Comparison of ENCODE assay signal across 10 cellular contexts in genomic region chr2:181683518-181684453, GRCh38. TPM values are rescaled to one million over a fixed set of nuclear protein-coding genes. Genes with fewer than 3 reads are reported as not detected.
DNase-seq lines count a peak whose midpoint lies in the region; ATAC-seq and TF ChIP-seq lines count a peak whose summit lies in the region.
"Had no signal": no experiment of that assay in that cellular context is flagged by ENCODE, and none has a peak within 500 bp of the region (broad histone marks: within the 10 kb centered on the region; RNA-seq: fewer than 3 reads in every experiment).

No MANE protein-coding gene starts in this region.

- no peak overlapping the region for H3K27ac Mint-ChIP-seq in activated CD4-positive, alpha-beta memory T cell treated with anti-CD3 and anti-CD28 coated beads, Interleukin-2, amount 10 ng/mL, durations not matched to agents 7 days and 5 days

- intact Hi-C loops in left ventricle myocardium inferior (cut with micrococcal nuclease) (no loop called here), heart left ventricle (cut with DNase I) (no loop called here), colonic mucosa (cut with DNase I) (no loop called here)

- H3K36me3 Mint-ChIP-seq in activated CD4-positive, alpha-beta memory T cell treated with anti-CD3 and anti-CD28 coated beads, Interleukin-2, amount 10 ng/mL, durations not matched to agents 7 days and 5 days (ENCODE audit: low read depth), result peaks cover 10% of the 10 kb centered on the region

- H3K36me3 ChIP-seq in left ventricle myocardium inferior (no peaks in the 10 kb centered on the region), heart left ventricle (no peaks in the 10 kb centered on the region), iPS-15b (ENCODE audit: control insufficient read depth, insufficient read depth, low read length) (no peaks in the 10 kb centered on the region), urinary bladder (ENCODE audit: insufficient read depth) (no peaks in the 10 kb centered on the region), colonic mucosa (no peaks in the 10 kb centered on the region)

- POLR2A ChIA-PET in activated CD4-positive, alpha-beta memory T cell treated with anti-CD3 and anti-CD28 coated beads, Interleukin-2, amount 10 ng/mL, durations not matched to agents 7 days and 5 days (lab: Charles Lee), result interaction anchor here (1.0 kb wide), 1 partner anchor 21 kb away, joined by 3 read pairs; no protein-coding TSS in a partner anchor

- H3K27me3 ChIP-seq in left ventricle myocardium inferior (ENCODE audit: low read depth) (peaks cover 100% of the 10 kb centered on the region), heart left ventricle (peaks cover 31 to 97% (median 75%) of the 10 kb centered on the region in 9 donors), iPS-15b (ENCODE audit: control insufficient read depth, insufficient read depth, low read length) (peaks cover 92% of the 10 kb centered on the region), colonic mucosa (peaks cover 69% of the 10 kb centered on the region)

- H3K4me3 ChIP-seq in left ventricle myocardium inferior (peak overlapping the region; percentile 44), heart left ventricle (peak overlapping the region in 3 of 12 donors; percentile 7 to 17 (median 14)), iPS-15b (ENCODE audit: low read depth, low read length) (peak overlapping the region; percentile 48), urinary bladder (ENCODE audit: low read depth, low read length) (peak overlapping the region; percentile 16), colonic mucosa (no peak overlapping the region)

- WGBS in heart left ventricle, 4 donors, result 1 to 2% (median 2%) methylated on average over 60 to 85 of the region's 85 CpGs
- 1% methylated on average over 85 of the region's 85 CpGs for WGBS in urinary bladder

- DNase-seq in left ventricle myocardium inferior (no peak), heart left ventricle (no peak), colonic mucosa (no peak)
- DNase-seq in activated CD4-positive, alpha-beta memory T cell treated with anti-CD3 and anti-CD28 coated beads, Interleukin-2, amount 10 ng/mL, durations not matched to agents 7 days and 5 days, result no peak
- no peak for DNase-seq in effector CD4-positive, alpha-beta T cell

- H3K9ac ChIP-seq in iPS-15b (ENCODE audit: low read depth, low read length) (no peak overlapping the region), colonic mucosa (ENCODE audit: low read depth in 2 of 2, low read length in 2 of 2) (no peak overlapping the region)

- H3K4me3 Mint-ChIP-seq in activated CD4-positive, alpha-beta memory T cell treated with anti-CD3 and anti-CD28 coated beads, Interleukin-2, amount 10 ng/mL, durations not matched to agents 7 days and 5 days, result peak overlapping the region; percentile 19

- H3K27ac ChIP-seq in left ventricle myocardium inferior (replicated peaks) (no peak overlapping the region), heart left ventricle (no peak overlapping the region), urinary bladder (ENCODE audit: low read depth) (no peak overlapping the region), colonic mucosa (no peak overlapping the region)

- no peak for TF ChIP-seq POLR2A in heart left ventricle (IDR thresholded peaks at IDR 0.05)

- peaks cover 87% of the 10 kb centered on the region for H3K27me3 Mint-ChIP-seq in activated CD4-positive, alpha-beta memory T cell treated with anti-CD3 and anti-CD28 coated beads, Interleukin-2, amount 10 ng/mL, durations not matched to agents 7 days and 5 days

- H3K4me1 Mint-ChIP-seq in activated CD4-positive, alpha-beta memory T cell treated with anti-CD3 and anti-CD28 coated beads, Interleukin-2, amount 10 ng/mL, durations not matched to agents 7 days and 5 days, result peaks cover 39% of the 10 kb centered on the region

- H3K9me3 ChIP-seq in left ventricle myocardium inferior (replicated peaks) (no peaks in the 10 kb centered on the region), heart left ventricle (no peaks in the 10 kb centered on the region), iPS-15b (ENCODE audit: control insufficient read depth, insufficient read depth, low read length) (no peaks in the 10 kb centered on the region), colonic mucosa (no peaks in the 10 kb centered on the region)

- TF ChIP-seq CTCF in left ventricle myocardium inferior (IDR thresholded peaks at IDR 0.05; ENCODE audit: borderline replicate concordance) (no peak), heart left ventricle (IDR thresholded peaks at IDR 0.05) (no peak), colonic mucosa (IDR thresholded peaks at IDR 0.05) (no peak)

- H3K4me1 ChIP-seq in left ventricle myocardium inferior, result peaks cover 23% of the 10 kb centered on the region
- peaks cover 0 to 37% (median 6%) of the 10 kb centered on the region in 12 donors for H3K4me1 ChIP-seq in heart left ventricle
- peaks cover 13% of the 10 kb centered on the region for H3K4me1 ChIP-seq in iPS-15b (ENCODE audit: control insufficient read depth, insufficient read depth, low read length)
- peaks cover 3% of the 10 kb centered on the region for H3K4me1 ChIP-seq in urinary bladder (ENCODE audit: insufficient read depth)
- H3K4me1 ChIP-seq in colonic mucosa, result no peaks in the 10 kb centered on the region

- CTCF ChIA-PET in activated CD4-positive, alpha-beta memory T cell treated with anti-CD3 and anti-CD28 coated beads, Interleukin-2, amount 10 ng/mL, durations not matched to agents 7 days and 5 days (lab: Charles Lee), result no interaction called here

- peaks cover 5% of the 10 kb centered on the region for H3K9me3 Mint-ChIP-seq in activated CD4-positive, alpha-beta memory T cell treated with anti-CD3 and anti-CD28 coated beads, Interleukin-2, amount 10 ng/mL, durations not matched to agents 7 days and 5 days

- no peak for ATAC-seq in heart left ventricle
- no peak for ATAC-seq in HG03196 (IDR thresholded peaks at IDR 0.05; ENCODE audit: unreplicated experiment)

RNA-seq across cellular contexts. Expression of gene NEUROD1, which starts 3.5 kb away (rescaled TPM):
- total RNA-seq in left ventricle myocardium inferior (not detected), heart left ventricle (not detected), urinary bladder (not detected), colonic mucosa (1 to 10 TPM; 1.8 to 3.0 TPM)
- polyA plus RNA-seq in heart left ventricle (not detected), urinary bladder (not detected)
- not detected for total RNA-seq in activated CD4-positive, alpha-beta memory T cell treated with anti-CD3 and anti-CD28 coated beads, Interleukin-2, amount 10 ng/mL, durations not matched to agents 7 days and 5 days
- total RNA-seq: liver; T-helper 2 cell treated with Interferon-gamma antibody and Interleukin-4, amounts not matched to agents 100 ng/mL and 5 ng/mL, for 36 hours had no signal
- polyA plus RNA-seq: liver had no signal

RNA-seq across cellular contexts. Expression of gene CERKL, which starts 26.9 kb away (rescaled TPM):
- total RNA-seq in left ventricle myocardium inferior, result not detected
- not detected for total RNA-seq in heart left ventricle
- not detected for polyA plus RNA-seq in heart left ventricle
- total RNA-seq in activated CD4-positive, alpha-beta memory T cell treated with anti-CD3 and anti-CD28 coated beads, Interleukin-2, amount 10 ng/mL, durations not matched to agents 7 days and 5 days, result under 1 TPM in 1 of 2 experiments, not detected in 1; 0.08 TPM
- total RNA-seq in urinary bladder, result not detected
- polyA plus RNA-seq in urinary bladder, result not detected
- total RNA-seq in colonic mucosa, result under 1 TPM; 0.20 to 0.24 TPM
